23 cellular contexts compared by ENCODE assay signal in genomic region chr5:150288361-150288760, GRCh38. TPM values are rescaled to one million over a fixed set of nuclear protein-coding genes. Genes with fewer than 3 reads are reported as not detected.
"Had no signal": no experiment of that assay in that cellular context is flagged by ENCODE, and none has a peak within 500 bp of the region (broad histone marks: within the 10 kb centered on the region; RNA-seq: fewer than 3 reads in every experiment).

No MANE protein-coding gene starts in this region.

- H3K36me3 Mint-ChIP-seq: mesothelial cell of epicardium, natural killer cell, type B pancreatic cell had no signal

- H3K9me3 Mint-ChIP-seq: mesothelial cell of epicardium, natural killer cell, type B pancreatic cell had no signal

- H3K9me3 ChIP-seq: heart right ventricle, pancreas, psoas muscle, right lobe of liver, stomach had no signal

- H3K4me3 Mint-ChIP-seq: mesothelial cell of epicardium, natural killer cell had no signal

- DNase-seq: cerebellar nuclear complex; effector CD8-positive, alpha-beta T cell; foreskin melanocyte; heart right ventricle; hypothalamus; mammary epithelial cell; natural killer cell; occipital lobe; psoas muscle; retina; stimulated activated CD4-positive, alpha-beta T cell treated with anti-CD3 and anti-CD28 coated beads, Interleukin-2, amount 100 ng/mL, for 24 hours; stimulated activated naive CD4-positive, alpha-beta T cell; stomach; substantia nigra had no signal

- H3K36me3 ChIP-seq: heart right ventricle, pancreas, right lobe of liver, stomach had no signal

- H3K27me3 ChIP-seq: pancreas, right lobe of liver had no signal

- H3K4me1 ChIP-seq: heart right ventricle, pancreas, psoas muscle, right lobe of liver, stomach had no signal

- H3K27ac Mint-ChIP-seq: mesothelial cell of epicardium, natural killer cell, type B pancreatic cell had no signal

- H3K4me3 ChIP-seq: coronary artery, heart right ventricle, pancreas, psoas muscle, right lobe of liver, stomach had no signal

- H3K4me1 Mint-ChIP-seq: natural killer cell had no signal

- ATAC-seq: left lobe of liver, natural killer cell, pancreas, psoas muscle, right lobe of liver had no signal

- H3K27ac ChIP-seq: coronary artery, heart right ventricle, pancreas, psoas muscle, right lobe of liver, stomach had no signal

- FAIRE-seq: islet of Langerhans, pancreas had no signal

RNA-seq across cellular contexts. Expression of gene CAMK2A, which starts 1.2 kb away (rescaled TPM):
- total RNA-seq: dermis microvascular lymphatic vessel endothelial cell, glomerular endothelial cell, left lobe of liver had no signal

RNA-seq across cellular contexts. Expression of gene ARSI, which starts 14.3 kb away (rescaled TPM):
- polyA plus RNA-seq: pancreas, psoas muscle had no signal
